In genomic region chr11:73717136-73717535, GRCh38 we compare ENCODE assay signal across 15 cellular contexts. TPM values are rescaled to one million over a fixed set of nuclear protein-coding genes. Genes with fewer than 3 reads are reported as not detected.
DNase-seq lines count a peak whose midpoint lies in the region; ATAC-seq and TF ChIP-seq lines count a peak whose summit lies in the region.
"Had no signal": no experiment of that assay in that cellular context is flagged by ENCODE, and none has a peak within 500 bp of the region (broad histone marks: within the 10 kb centered on the region; RNA-seq: fewer than 3 reads in every experiment).

No MANE protein-coding gene starts in this region.

- H2BK5ac ChIP-seq in neuronal stem cell (ENCODE audit: low read length) = no peak overlapping the region

- H3K4me3 Mint-ChIP-seq in CD4-positive, alpha-beta T cell = no peak overlapping the region

- POLR2A ChIA-PET in CD4-positive, alpha-beta T cell (lab: Charles Lee) = no interaction called here
- POLR2A ChIA-PET in RWPE1 (lab: Yijun Ruan, JAX; ENCODE audit: low non-redundant PET) = no interaction called here

- no peak for DNase-seq in CD4-positive, alpha-beta T cell
- no peak for DNase-seq in RWPE1 (ENCODE audit: low spot score)
- peak; percentile 41 for DNase-seq in pons (ENCODE audit: low spot score)
- no peak for DNase-seq in neuronal stem cell (ENCODE audit: low spot score)
- no peak for DNase-seq in glomerular visceral epithelial cell (ENCODE audit: extremely low spot score)
- no peak for DNase-seq in spleen
- DNase-seq: Calu3, NCI-H1105 treated with DMSO at 0.1 percent for 48 hours, NCI-H1694 treated with DMSO at 0.1 percent for 48 hours, NCI-H2107, NCI-H2227 treated with DMSO at 0.1 percent for 48 hours, NCI-H524, Right ventricle myocardium superior had no signal

- H3K4ac ChIP-seq in neuronal stem cell (ENCODE audit: low read length) = no peak overlapping the region

- H3K4me1 Mint-ChIP-seq in CD4-positive, alpha-beta T cell (ENCODE audit: low read depth) = peaks cover 5% of the 10 kb centered on the region

- H3K4me1 ChIP-seq in neuronal stem cell (ENCODE audit: control insufficient read depth in 2 of 2, insufficient read depth in 1 of 2, low read depth in 1 of 2, low read length in 2 of 2) (no peaks in the 10 kb centered on the region), spleen (peaks cover 0 to 8% (median 1%) of the 10 kb centered on the region in 6 donors)

- H3K4me3 ChIP-seq in neuronal stem cell (ENCODE audit: low read length in 2 of 2) (no peak overlapping the region), spleen (no peak overlapping the region)
- H3K4me3 ChIP-seq: HAP-1 had no signal

- no peak overlapping the region for H2BK12ac ChIP-seq in neuronal stem cell (ENCODE audit: low read length)

- no peak overlapping the region for H2AK5ac ChIP-seq in neuronal stem cell (ENCODE audit: low read depth, low read length)

- H3K18ac ChIP-seq in neuronal stem cell (ENCODE audit: low read length) = no peak overlapping the region

- H2BK120ac ChIP-seq in neuronal stem cell (ENCODE audit: low read depth, low read length) = no peak overlapping the region

- no peak overlapping the region for H4K91ac ChIP-seq in neuronal stem cell (ENCODE audit: low read depth, low read length, poor library complexity)

- H3K9me3 Mint-ChIP-seq in CD4-positive, alpha-beta T cell = no peaks in the 10 kb centered on the region

- no peak for TF ChIP-seq POLR2A in spleen (IDR thresholded peaks at IDR 0.05)

- H2BK15ac ChIP-seq in neuronal stem cell (ENCODE audit: low read length) = no peak overlapping the region

- no peak overlapping the region for H2AFZ ChIP-seq in neuronal stem cell (ENCODE audit: low read length)

- H4K8ac ChIP-seq in neuronal stem cell (ENCODE audit: low read depth, low read length) = no peak overlapping the region

- H3K14ac ChIP-seq in neuronal stem cell (ENCODE audit: low read length) = no peak overlapping the region

- H3K36me3 ChIP-seq in neuronal stem cell (replicated peaks in 1 of 2; ENCODE audit: control insufficient read depth in 2 of 2, insufficient read depth in 2 of 2, low read length in 2 of 2) (peaks cover 3 to 62% of the 10 kb centered on the region in 2 donors), spleen (peaks cover 0 to 78% (median 24%) of the 10 kb centered on the region in 6 donors)

- peaks cover 56% of the 10 kb centered on the region for H3K36me3 Mint-ChIP-seq in CD4-positive, alpha-beta T cell (ENCODE audit: low read depth)

- CTCF ChIA-PET in CD4-positive, alpha-beta T cell (lab: Charles Lee) = no interaction called here
- CTCF ChIA-PET in RWPE1 (lab: Yijun Ruan, JAX) = no interaction called here

- no peak for TF ChIP-seq CTCF in CD4-positive, alpha-beta T cell (IDR thresholded peaks at IDR 0.05)
- TF ChIP-seq CTCF in RWPE1 (conservative IDR thresholded peaks at IDR 0.05; ENCODE audit: low read depth) (no peak), spleen (IDR thresholded peaks at IDR 0.05 in 8 of 11, conservative IDR thresholded peaks at IDR 0.05 in 3 of 11) (no peak)

- intact Hi-C loops in CD4-positive, alpha-beta T cell (cut with DNase I, micrococcal nuclease) = no loop called here
- intact Hi-C loops in spleen (cut with DNase I; ENCODE audit: low total_unique reads) = no loop called here

- peak overlapping the region; percentile 61 for H3K27ac Mint-ChIP-seq in CD4-positive, alpha-beta T cell

- no peak overlapping the region for H3K9ac ChIP-seq in neuronal stem cell (ENCODE audit: low read depth, low read length, poor library complexity)

- H3K27me3 ChIP-seq in CD4-positive, alpha-beta T cell (ENCODE audit: control insufficient read depth, insufficient read depth, low read length) = no peaks in the 10 kb centered on the region
- H3K27me3 ChIP-seq in neuronal stem cell (ENCODE audit: control insufficient read depth in 3 of 3, insufficient read depth in 3 of 3, low read depth in 1 of 3, low read length in 3 of 3) (no peaks in the 10 kb centered on the region), spleen (replicated peaks in 1 of 7) (no peaks in the 10 kb centered on the region)

- no peak overlapping the region for H3K4me2 ChIP-seq in neuronal stem cell (ENCODE audit: insufficient read depth, low read length, poor library complexity, severe bottlenecking)

- WGBS in neuronal stem cell (ENCODE audit: extremely low coverage in 2 of 2, insufficient read length in 2 of 2, insufficient replicate concordance in 1 of 2), 2 donors = no CpG with 5 or more reads among the region's 3 CpGs
- 90 to 97% (median 94%) methylated on average over 3 of the region's 3 CpGs for WGBS in spleen, 5 donors

- no peak for ATAC-seq in CD4-positive, alpha-beta T cell (ENCODE audit: poor library complexity)

- H3K27me3 Mint-ChIP-seq in CD4-positive, alpha-beta T cell = no peaks in the 10 kb centered on the region

- H3K23ac ChIP-seq in neuronal stem cell (ENCODE audit: low read depth, low read length, poor library complexity) = no peak overlapping the region

- H3K27ac ChIP-seq in CD4-positive, alpha-beta T cell (ENCODE audit: low read depth, low read length) = no peak overlapping the region
- H3K27ac ChIP-seq in RWPE1 (peak overlapping the region; percentile 13; the same call in 1 of the 2 replicates), cingulate gyrus (ENCODE audit: low read depth, low read length) (peak overlapping the region; percentile 14), neuronal stem cell (replicated peaks; ENCODE audit: low read length) (no peak overlapping the region), spleen (no peak overlapping the region)

- H3K9me3 ChIP-seq in CD4-positive, alpha-beta T cell (ENCODE audit: control insufficient read depth, low read length) = no peaks in the 10 kb centered on the region
- H3K9me3 ChIP-seq in neuronal stem cell (replicated peaks in 1 of 2; ENCODE audit: control insufficient read depth in 2 of 2, insufficient read depth in 1 of 2, low read depth in 1 of 2, low read length in 2 of 2) (no peaks in the 10 kb centered on the region), spleen (no peaks in the 10 kb centered on the region)
- H3K9me3 ChIP-seq: HAP-1 had no signal

- H3K79me1 ChIP-seq in neuronal stem cell (ENCODE audit: low read depth, low read length) = no peaks in the 10 kb centered on the region

RNA-seq across cellular contexts. Expression of gene RAB6A, which starts 43.7 kb away (rescaled TPM):
- 10 to 100 TPM; 42.6 to 49.3 TPM for total RNA-seq in CD4-positive, alpha-beta T cell
- polyA plus RNA-seq in neuronal stem cell (2013, experiment 1 of 2) = 50.2 TPM
- polyA plus RNA-seq in neuronal stem cell (2013, experiment 2 of 2) = 51.7 TPM
- 100 to 1,000 TPM in 3 of 7 donors, 10 to 100 TPM in 4; 94.9 to 144 (median 99.8) TPM for total RNA-seq in spleen
- 10 to 100 TPM; 25.7 to 55.3 (median 36.9) TPM for polyA plus RNA-seq in spleen

Comparison
In these comparisons a context has a peak if more than half of its experiments do, and no peak if none do; other contexts are left out.
1. H3K27ac ChIP-seq: peak in RWPE1 (single experiment) and cingulate gyrus (single experiment); none in CD4-positive, alpha-beta T cell (single experiment), neuronal stem cell (single experiment) and spleen (0 of 8).